ENCODE assay signal across 18 cellular contexts in genomic region chr2:8656160-8656641, GRCh38. TPM values are rescaled to one million over a fixed set of nuclear protein-coding genes. Genes with fewer than 3 reads are reported as not detected.
DNase-seq lines count a peak whose midpoint lies in the region; ATAC-seq, FAIRE-seq and TF ChIP-seq lines count a peak whose summit lies in the region.
"Had no signal": no experiment of that assay in that cellular context is flagged by ENCODE, and none has a peak within 500 bp of the region (broad histone marks: within the 10 kb centered on the region; RNA-seq: fewer than 3 reads in every experiment).

No MANE protein-coding gene starts in this region.

- CTCF ChIA-PET in A549 (lab: Yijun Ruan, JAX) = interaction anchor here (1.2 to 1.9 kb wide), 2 partner anchors 12 to 14 kb away, joined by 5 to 7 read pairs; no protein-coding TSS in a partner anchor

- peak overlapping the region; percentile 32 for H3K4me2 ChIP-seq in A549

- peaks cover 24% of the 10 kb centered on the region for H3K4me1 ChIP-seq in A549
- H3K4me1 ChIP-seq: prostate gland had no signal

- FAIRE-seq in A549 (lab: Jason Lieb, UNC) = no peak

- POLR2A ChIA-PET in A549 (lab: Yijun Ruan, JAX) = interaction anchor here (0.5 to 1.2 kb wide), 3 partner anchors 26 to 34 kb away, joined by 3 to 4 read pairs (median 4); partner anchors contain the start of gene ID2

- TF ChIP-seq RAD21 in A549 (conservative IDR thresholded peaks at IDR 0.05 in 1 of 2, IDR thresholded peaks at IDR 0.05 in 1 of 2) = 0 out of 5 replicates have a peak, but pooled peaks of 1 of the 2 experiments have one; percentile 18

- TF ChIP-seq CTCF in A549 (IDR thresholded peaks at IDR 0.05) (no peak), fibroblast of the aortic adventitia (IDR thresholded peaks at IDR 0.05; ENCODE audit: insufficient read depth, low read length) (no peak)

- 54% methylated on average over 5 of the region's 5 CpGs for WGBS in A549 (ENCODE audit: missing lambda C conversion rate)

- no peaks in the 10 kb centered on the region for H3K9me3 ChIP-seq in A549
- H3K9me3 ChIP-seq: mucosa of descending colon, prostate gland, vagina had no signal

- H3K4me3 ChIP-seq in A549 = no peak overlapping the region
- H3K4me3 ChIP-seq in fibroblast of the aortic adventitia (ENCODE audit: low read depth, low read length) = no peak overlapping the region
- H3K4me3 ChIP-seq: mucosa of descending colon, prostate gland, vagina had no signal

- DNase-seq in A549 (ENCODE audit: low read depth in 1 of 2, low spot score in 1 of 2) (peak in 1 of 2 experiments; percentile 21), EH (ENCODE audit: low read depth) (peak; percentile 74), RPMI7951 (ENCODE audit: low read depth) (peak; percentile 71), fibroblast of the aortic adventitia (ENCODE audit: low read depth) (peak; percentile 65), pons (ENCODE audit: low spot score) (no peak)
- no peak for DNase-seq in stimulated activated naive CD4-positive, alpha-beta T cell (lab: John Stamatoyannopoulos, UW)
- DNase-seq: activated B cell treated with CpG ODN at 0.5 μM for 24 hours, cortex of kidney, GDM1, mucosa of descending colon, NCI-H1436 treated with DMSO at 0.1 percent for 48 hours, SW 1271 had no signal

- TF ChIP-seq POLR2A in A549 (IDR thresholded peaks at IDR 0.05; ENCODE audit: low read length) = no peak

- no peak; a peak in 1 of 5 replicates for TF ChIP-seq EP300 in A549 (IDR thresholded peaks at IDR 0.05)

- ATAC-seq in A549 (peak in 1 of 2 experiments; percentile 27; a peak in 2 of 6 replicates), GM19351 (IDR thresholded peaks at IDR 0.05; ENCODE audit: unreplicated experiment) (no peak), HG03045 (IDR thresholded peaks at IDR 0.05; ENCODE audit: unreplicated experiment) (no peak)
- ATAC-seq: HCT116; mucosa of descending colon; stimulated activated memory B cell treated with anti-CD40 and anti-IgM and Interleukin-4, amounts not matched to agents 10 μg/mL and 1 μg/mL and 100 μg/mL, for 72 hours had no signal

- H3K27ac ChIP-seq in A549 = peak overlapping the region; percentile 40 to 70; a peak in 5 of 6 replicates
- H3K27ac ChIP-seq: prostate gland, vagina had no signal

TF ChIP-seq in A549, 52 proteins besides CTCF, POLR2A, EP300 and RAD21:
- TF ChIP-seq SMC3 (IDR thresholded peaks at IDR 0.05) (no peak), NFE2L2 (conservative IDR thresholded peaks at IDR 0.05; ENCODE audit: low read length) (no peak), HEYL (CRISPR knock-in tag; IDR thresholded peaks at IDR 0.05) (no peak), SREBF2 (IDR thresholded peaks at IDR 0.05) (no peak)

RNA-seq across cellular contexts. Expression of gene ID2, which starts 25.7 kb away (rescaled TPM):
- 177 and 228 TPM in 2 replicates for polyA plus RNA-seq in A549 (2011; rRNA removed)
- 988 and 1,180 TPM in 2 replicates for polyA plus RNA-seq in A549 (2012; cell fraction: cytosol; rRNA removed)
- 636 and 701 TPM in 2 replicates for polyA plus RNA-seq in A549 (2012; cell fraction: nucleus; rRNA removed)
- polyA plus RNA-seq in A549 (2017; fragmentation: RNase III; extraction: RNeasy Plus Mini Kit Qiagen cat#74134 plus additional on column Dnase treatment) = 87.8 to 221 TPM (median 181 TPM) in 3 replicates
- polyA minus RNA-seq in A549 (2011; rRNA and poly(A)+ RNA removed) = 112 and 167 TPM in 2 replicates
- 82.1 and 84.3 TPM in 2 replicates for total RNA-seq in RPMI7951 (2014; rRNA removed; shearing (Covaris generic))
- 109 and 207 TPM in 2 replicates for total RNA-seq in fibroblast of the aortic adventitia (ENCODE audit: low replicate concordance)

Comparison
In these comparisons a context has a peak if more than half of its experiments do, and no peak if none do; other contexts are left out.
1. DNase-seq: peak in EH (single experiment), RPMI7951 (single experiment) and fibroblast of the aortic adventitia (single experiment); none in stimulated activated naive CD4-positive, alpha-beta T cell (0 of 6) and pons (single experiment).